ENCODE assay signal across 11 cellular contexts in genomic region chr6:113591896-113592827, GRCh38.
DNase-seq lines count a peak whose midpoint lies in the region; ATAC-seq and TF ChIP-seq lines count a peak whose summit lies in the region.
"Had no signal": no experiment of that assay in that cellular context is flagged by ENCODE, and none has a peak within 500 bp of the region (broad histone marks: within the 10 kb centered on the region; RNA-seq: fewer than 3 reads in every experiment).

No MANE protein-coding gene starts in this region.

- H3K27me3 ChIP-seq in tibial artery: no peaks in the 10 kb centered on the region
- H3K27me3 ChIP-seq: adrenal gland, ovary, Peyer's patch had no signal

- ATAC-seq in GM18502 (IDR thresholded peaks at IDR 0.05; ENCODE audit: poor library complexity, unreplicated experiment) (peak; percentile 82), HG03108 (IDR thresholded peaks at IDR 0.05; ENCODE audit: unreplicated experiment) (peak; percentile 46), left lobe of liver (peak; percentile 31)

- H3K4me3 ChIP-seq in tibial artery: no peak overlapping the region
- H3K4me3 ChIP-seq: adrenal gland, ovary, Peyer's patch had no signal

- intact Hi-C loops in tibial artery (cut with DNase I; ENCODE audit: low total_unique reads) (no loop called here), cardiac septum (cut with DNase I) (no loop called here)

- no peaks in the 10 kb centered on the region for H3K36me3 ChIP-seq in tibial artery
- H3K36me3 ChIP-seq: adrenal gland, ovary, Peyer's patch had no signal

- TF ChIP-seq CTCF in tibial artery (IDR thresholded peaks at IDR 0.05): no peak

- H3K4me1 ChIP-seq in tibial artery: peaks cover 0 to 19% (median 15%) of the 10 kb centered on the region in 4 donors
- H3K4me1 ChIP-seq: adrenal gland had no signal

- H3K9me3 ChIP-seq in tibial artery: no peaks in the 10 kb centered on the region
- H3K9me3 ChIP-seq: adrenal gland, ovary, Peyer's patch had no signal

- DNase-seq in RPMI8226 (peak; percentile 47), left lobe of liver (ENCODE audit: low spot score) (no peak), NCI-H526 treated with DMSO at 0.1 percent for 48 hours (lab: John Stamatoyannopoulos, UW) (no peak), tibial artery (no peak), cardiac septum (ENCODE audit: low spot score) (no peak)
- no peak for DNase-seq in activated CD8-positive, alpha-beta memory T cell treated with anti-CD3 and anti-CD28 coated beads, Interleukin-2, amount 50 U/mL, for 48 hours
- DNase-seq: ovary had no signal

- H3K27ac ChIP-seq in tibial artery: no peak overlapping the region
- H3K27ac ChIP-seq: adrenal gland, ovary, Peyer's patch had no signal

Comparison
In these comparisons a context has a peak if more than half of its experiments do, and no peak if none do; other contexts are left out.
1. ATAC-seq: peak in every context shown above with its lines; median percentile 82 in GM18502; 46 in HG03108; 31 in left lobe of liver.